9 cellular contexts compared by ENCODE assay signal in the genomic region with DNA sequence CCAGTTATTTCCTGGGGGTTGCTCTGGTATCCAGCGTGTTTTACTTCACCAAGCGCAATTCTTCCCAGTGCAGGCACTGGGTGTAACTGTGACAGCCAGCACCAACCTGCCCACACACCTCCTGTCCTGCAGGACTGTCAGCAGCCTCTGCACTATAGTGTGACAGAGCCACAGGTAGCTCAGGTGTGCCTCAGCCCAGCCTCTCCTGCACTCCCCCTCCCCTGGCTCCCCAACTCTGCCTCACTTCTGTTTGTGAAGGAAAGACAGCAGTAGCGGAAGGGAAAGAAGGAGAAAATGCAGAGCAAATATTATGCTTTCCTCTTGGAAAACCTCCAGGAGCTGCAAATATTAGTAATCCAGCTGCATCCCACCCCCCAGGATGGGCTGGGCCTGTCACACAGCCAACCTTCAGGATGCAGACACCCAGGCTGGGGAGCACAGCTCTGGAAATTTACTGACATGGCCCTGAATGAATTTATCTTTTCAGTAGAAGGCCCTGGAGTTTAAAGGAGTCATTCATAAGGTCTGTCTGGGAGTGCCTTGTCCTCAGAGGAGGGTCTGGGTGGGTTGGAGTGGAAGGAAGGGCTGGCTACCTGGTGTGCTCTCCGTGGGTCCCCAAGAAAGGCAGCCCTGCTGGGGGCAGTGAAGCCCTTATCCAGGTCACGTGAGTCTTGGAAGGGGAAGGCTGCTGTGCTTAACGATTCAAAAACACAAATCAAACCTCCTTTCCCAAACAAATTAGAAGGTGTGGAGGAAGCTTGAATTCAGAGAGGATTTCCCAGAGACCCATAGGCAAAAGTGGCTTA. TPM values are rescaled to one million over a fixed set of nuclear protein-coding genes. Genes with fewer than 3 reads are reported as not detected.
DNase-seq lines count a peak whose midpoint lies in the region; ATAC-seq and TF ChIP-seq lines count a peak whose summit lies in the region.
"Had no signal": no experiment of that assay in that cellular context is flagged by ENCODE, and none has a peak within 500 bp of the region (broad histone marks: within the 10 kb centered on the region; RNA-seq: fewer than 3 reads in every experiment).

No MANE protein-coding gene starts in this region.

- H3K4me3 ChIP-seq in GM23338 (no peak overlapping the region), gastroesophageal sphincter (no peak overlapping the region), Karpas-422 (ENCODE audit: low read length) (no peak overlapping the region)

- H3F3A ChIP-seq in GM23338 (replicated peaks; ENCODE audit: low read depth): no peaks in the 10 kb centered on the region

- H4K20me1 ChIP-seq in GM23338 (replicated peaks; ENCODE audit: insufficient read depth): no peaks in the 10 kb centered on the region; the same call in 1 of the 2 replicates
- H4K20me1 ChIP-seq in Karpas-422 (ENCODE audit: insufficient read depth, low read depth, low read length): no peaks in the 10 kb centered on the region

- TF ChIP-seq CTCF in GM23338 (conservative IDR thresholded peaks at IDR 0.05; ENCODE audit: low read depth in 2 of 2) (no peak), gastroesophageal sphincter (IDR thresholded peaks at IDR 0.05) (no peak), progenitor cell of endocrine pancreas (IDR thresholded peaks at IDR 0.05; ENCODE audit: unreplicated experiment) (no peak)

- H3K36me3 ChIP-seq in GM23338 (ENCODE audit: insufficient read depth) (no peaks in the 10 kb centered on the region), gastroesophageal sphincter (peaks cover 0 to 8% of the 10 kb centered on the region in 2 donors), Karpas-422 (ENCODE audit: insufficient read depth, low read length) (no peaks in the 10 kb centered on the region)

- H3K4me1 Mint-ChIP-seq in GM23338 (peaks cover 49% of the 10 kb centered on the region), T-helper 17 cell (peaks cover 38% of the 10 kb centered on the region), progenitor cell of endocrine pancreas (ENCODE audit: low read depth) (peaks cover 30% of the 10 kb centered on the region)

- TF ChIP-seq POLR2A in gastroesophageal sphincter (IDR thresholded peaks at IDR 0.05): no peak

- H3K4me2 ChIP-seq in GM23338: peak overlapping the region; percentile 64; the same call in 1 of the 2 replicates
- H3K4me2 ChIP-seq in Karpas-422 (ENCODE audit: low read depth, low read length, poor library complexity, severe bottlenecking): no peak overlapping the region

- 49 to 54% methylated on average over 4 to 5 of the region's 6 CpGs for WGBS in gastroesophageal sphincter (ENCODE audit: low coverage in 1 of 2), 2 donors

- H2AFZ ChIP-seq in GM23338: no peak overlapping the region
- no peak overlapping the region for H2AFZ ChIP-seq in Karpas-422 (ENCODE audit: low read length)

- H3K4me1 ChIP-seq in GM23338 (ENCODE audit: insufficient read depth) (peaks cover 36% of the 10 kb centered on the region), gastroesophageal sphincter (peaks cover 10 to 85% (median 48%) of the 10 kb centered on the region in 3 donors), Karpas-422 (ENCODE audit: low read length) (no peaks in the 10 kb centered on the region)

- H3K27ac ChIP-seq in GM23338 (ENCODE audit: low read depth) (no peak overlapping the region), gastroesophageal sphincter (peak overlapping the region in 3 of 4 donors; percentile 29 to 69 (median 61)), Karpas-422 (ENCODE audit: low read length) (no peak overlapping the region)

- H3K9me2 ChIP-seq in GM23338 (ENCODE audit: insufficient read depth) (peaks cover 10% of the 10 kb centered on the region), Karpas-422 (replicated peaks; ENCODE audit: insufficient read depth, low read length) (no peaks in the 10 kb centered on the region)

- H3K9me3 ChIP-seq in T-helper 17 cell (ENCODE audit: control insufficient read depth, low read length, poor library complexity, severe bottlenecking) (no peaks in the 10 kb centered on the region), gastroesophageal sphincter (no peaks in the 10 kb centered on the region), Karpas-422 (ENCODE audit: low read length) (no peaks in the 10 kb centered on the region)

- peak; percentile 19; the same call in 2 of the 3 replicates for ATAC-seq in GM23338
- ATAC-seq in T-helper 17 cell: no peak
- ATAC-seq in gastroesophageal sphincter: no peak
- ATAC-seq in HG02885 (IDR thresholded peaks at IDR 0.05; ENCODE audit: poor library complexity, unreplicated experiment): no peak

- H3K27me3 Mint-ChIP-seq in GM23338 (ENCODE audit: insufficient read depth, low read depth, poor library complexity) (peaks cover 58% of the 10 kb centered on the region), T-helper 17 cell (no peaks in the 10 kb centered on the region), progenitor cell of endocrine pancreas (peaks cover 67% of the 10 kb centered on the region)

- H3K27me3 ChIP-seq in GM23338 (ENCODE audit: insufficient read depth) (peaks cover 56% of the 10 kb centered on the region), gastroesophageal sphincter (no peaks in the 10 kb centered on the region), Karpas-422 (ENCODE audit: low read length) (no peaks in the 10 kb centered on the region; the same call in 1 of the 2 replicates)

- H3K9me3 Mint-ChIP-seq in GM23338: no peaks in the 10 kb centered on the region; the same call in 2 of the 3 replicates
- peaks cover 3% of the 10 kb centered on the region for H3K9me3 Mint-ChIP-seq in progenitor cell of endocrine pancreas (ENCODE audit: low read depth)

- DNase-seq in GM23338 (ENCODE audit: low spot score) (no peak), T-helper 17 cell (no peak), progenitor cell of endocrine pancreas (ENCODE audit: low spot score, unreplicated experiment) (no peak), Karpas-422 (no peak), NOMO-1 treated with dmso at 0.1 percent for 144 hours (lab: John Stamatoyannopoulos, UW; ENCODE audit: unreplicated experiment) (no peak), midbrain (lab: John Stamatoyannopoulos, UW) (no peak)
- DNase-seq: activated T-cell treated with anti-CD3 and anti-CD28 coated beads, Interleukin-2, amount 50 U/mL, for 48 hours had no signal

- no peak for TF ChIP-seq EP300 in gastroesophageal sphincter (IDR thresholded peaks at IDR 0.05)

- H3K9ac ChIP-seq in Karpas-422 (ENCODE audit: low read length): no peak overlapping the region

- H3K79me2 ChIP-seq in GM23338 (replicated peaks; ENCODE audit: insufficient read depth): no peaks in the 10 kb centered on the region
- H3K79me2 ChIP-seq in Karpas-422 (ENCODE audit: low read length): no peaks in the 10 kb centered on the region

- peaks cover 9% of the 10 kb centered on the region for H3K36me3 Mint-ChIP-seq in GM23338 (ENCODE audit: low read depth)
- H3K36me3 Mint-ChIP-seq in T-helper 17 cell (ENCODE audit: low read depth): peaks cover 8% of the 10 kb centered on the region
- H3K36me3 Mint-ChIP-seq in progenitor cell of endocrine pancreas (ENCODE audit: insufficient read depth): peaks cover 2% of the 10 kb centered on the region

- H3K27ac Mint-ChIP-seq in GM23338 (no peak overlapping the region), T-helper 17 cell (peak overlapping the region; percentile 83), progenitor cell of endocrine pancreas (peak overlapping the region; percentile 60)

- no peak overlapping the region for H3K4me3 Mint-ChIP-seq in GM23338
- H3K4me3 Mint-ChIP-seq in T-helper 17 cell: no peak overlapping the region
- H3K4me3 Mint-ChIP-seq in progenitor cell of endocrine pancreas (ENCODE audit: low read depth): no peak overlapping the region

TF ChIP-seq in GM23338, 12 proteins besides CTCF, POLR2A, EP300 and RAD21 (continues in another document):
- TF ChIP-seq POLR2AphosphoS5 (IDR thresholded peaks at IDR 0.05; ENCODE audit: low read depth) (no peak), CREB1 (CRISPR knock-in tag; IDR thresholded peaks at IDR 0.05; ENCODE audit: low read depth) (no peak)
- TF ChIP-seq, protein P1, sequence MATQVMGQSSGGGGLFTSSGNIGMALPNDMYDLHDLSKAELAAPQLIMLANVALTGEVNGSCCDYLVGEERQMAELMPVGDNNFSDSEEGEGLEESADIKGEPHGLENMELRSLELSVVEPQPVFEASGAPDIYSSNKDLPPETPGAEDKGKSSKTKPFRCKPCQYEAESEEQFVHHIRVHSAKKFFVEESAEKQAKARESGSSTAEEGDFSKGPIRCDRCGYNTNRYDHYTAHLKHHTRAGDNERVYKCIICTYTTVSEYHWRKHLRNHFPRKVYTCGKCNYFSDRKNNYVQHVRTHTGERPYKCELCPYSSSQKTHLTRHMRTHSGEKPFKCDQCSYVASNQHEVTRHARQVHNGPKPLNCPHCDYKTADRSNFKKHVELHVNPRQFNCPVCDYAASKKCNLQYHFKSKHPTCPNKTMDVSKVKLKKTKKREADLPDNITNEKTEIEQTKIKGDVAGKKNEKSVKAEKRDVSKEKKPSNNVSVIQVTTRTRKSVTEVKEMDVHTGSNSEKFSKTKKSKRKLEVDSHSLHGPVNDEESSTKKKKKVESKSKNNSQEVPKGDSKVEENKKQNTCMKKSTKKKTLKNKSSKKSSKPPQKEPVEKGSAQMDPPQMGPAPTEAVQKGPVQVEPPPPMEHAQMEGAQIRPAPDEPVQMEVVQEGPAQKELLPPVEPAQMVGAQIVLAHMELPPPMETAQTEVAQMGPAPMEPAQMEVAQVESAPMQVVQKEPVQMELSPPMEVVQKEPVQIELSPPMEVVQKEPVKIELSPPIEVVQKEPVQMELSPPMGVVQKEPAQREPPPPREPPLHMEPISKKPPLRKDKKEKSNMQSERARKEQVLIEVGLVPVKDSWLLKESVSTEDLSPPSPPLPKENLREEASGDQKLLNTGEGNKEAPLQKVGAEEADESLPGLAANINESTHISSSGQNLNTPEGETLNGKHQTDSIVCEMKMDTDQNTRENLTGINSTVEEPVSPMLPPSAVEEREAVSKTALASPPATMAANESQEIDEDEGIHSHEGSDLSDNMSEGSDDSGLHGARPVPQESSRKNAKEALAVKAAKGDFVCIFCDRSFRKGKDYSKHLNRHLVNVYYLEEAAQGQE (IDR thresholded peaks at IDR 0.05; ENCODE audit: unreplicated experiment): no peak
- TF ChIP-seq, protein P2, sequence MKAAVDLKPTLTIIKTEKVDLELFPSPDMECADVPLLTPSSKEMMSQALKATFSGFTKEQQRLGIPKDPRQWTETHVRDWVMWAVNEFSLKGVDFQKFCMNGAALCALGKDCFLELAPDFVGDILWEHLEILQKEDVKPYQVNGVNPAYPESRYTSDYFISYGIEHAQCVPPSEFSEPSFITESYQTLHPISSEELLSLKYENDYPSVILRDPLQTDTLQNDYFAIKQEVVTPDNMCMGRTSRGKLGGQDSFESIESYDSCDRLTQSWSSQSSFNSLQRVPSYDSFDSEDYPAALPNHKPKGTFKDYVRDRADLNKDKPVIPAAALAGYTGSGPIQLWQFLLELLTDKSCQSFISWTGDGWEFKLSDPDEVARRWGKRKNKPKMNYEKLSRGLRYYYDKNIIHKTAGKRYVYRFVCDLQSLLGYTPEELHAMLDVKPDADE (IDR thresholded peaks at IDR 0.05): no peak

RNA-seq across cellular contexts. Expression of gene CAPN2, which starts 20.9 kb away (rescaled TPM):
- total RNA-seq in GM23338 (2014; rRNA removed; shearing (Covaris generic)): 17.5 and 17.8 TPM in 2 replicates
- 8.4 and 8.8 TPM in 2 replicates for polyA plus RNA-seq in GM23338 (2016; fragmentation: Nextera tagmentation; extraction: Ambion mirVana)
- total RNA-seq in T-helper 17 cell (100 to 1,000 TPM; 218 to 220 TPM), gastroesophageal sphincter (100 to 1,000 TPM; 140 to 174 (median 149) TPM), progenitor cell of endocrine pancreas (20.3 and 33.8 TPM in 2 replicates)
- not detected in 2 replicates for total RNA-seq in Karpas-422 (2014; rRNA removed; shearing (Covaris generic); ENCODE audit: low replicate concordance)

Comparison
In these comparisons a context has a peak if more than half of its experiments do, and no peak if none do; other contexts are left out.
1. H3K27ac ChIP-seq: peak in gastroesophageal sphincter (3 of 4); none in GM23338 (single experiment) and Karpas-422 (single experiment).
2. RNA of gene CAPN2, which starts 20.9 kb away (total RNA-seq): 218 to 220 TPM in T-helper 17 cell, 140 to 174 TPM in gastroesophageal sphincter, 20.3 to 33.8 TPM in progenitor cell of endocrine pancreas and 17.5 to 17.8 TPM in GM23338; not detected in Karpas-422; every median in the first group is over 10 times any median in the second.